Comparison of ENCODE assay signal across 8 cellular contexts in genomic region chr3:188389711-188390346, GRCh38.
A peak's percentile ranks its signal among the peaks of the same experiment; 100 is the strongest.
DNase-seq lines count a peak whose midpoint lies in the region; ATAC-seq and TF ChIP-seq lines count a peak whose summit lies in the region.

No MANE protein-coding gene starts in this region.

- H3K4me3 ChIP-seq in GM06990 (replicated peaks; ENCODE audit: low read depth, low read length) (no peak overlapping the region), Karpas-422 (ENCODE audit: low read length) (no peak overlapping the region), breast epithelium (no peak overlapping the region), uterus (no peak overlapping the region)

- H3K9ac ChIP-seq in Karpas-422 (ENCODE audit: low read length) = no peak overlapping the region

- no TSS peak for BruUV-seq in Calu3 (replicated peaks; lab: Mats Ljungman, UMichigan)

- H3K4me2 ChIP-seq in Karpas-422 (ENCODE audit: low read depth, low read length, poor library complexity, severe bottlenecking) = peak overlapping the region; percentile 3

- DNase-seq in GM06990 (ENCODE audit: extremely low read depth, insufficient read length) (peak; percentile 41), Karpas-422 (peak; percentile 64), breast epithelium (ENCODE audit: low spot score in 2 of 2) (peak in 1 of 2 donors; percentile 64), omental fat pad (ENCODE audit: low spot score) (no peak), uterus (no peak), Calu3 (no peak), NCI-H187 (lab: John Stamatoyannopoulos, UW) (no peak)

- H3K79me2 ChIP-seq in Karpas-422 (ENCODE audit: low read length) = no peaks in the 10 kb centered on the region

- no peaks in the 10 kb centered on the region for H3K27me3 Mint-ChIP-seq in Calu3 (ENCODE audit: unreplicated experiment)

- H3K27ac ChIP-seq in Karpas-422 (ENCODE audit: low read length) (no peak overlapping the region), breast epithelium (peak overlapping the region; percentile 80 to 85), uterus (peak overlapping the region in 1 of 2 donors; percentile 16)

- no peaks in the 10 kb centered on the region for H3K9me2 ChIP-seq in Karpas-422 (replicated peaks; ENCODE audit: insufficient read depth, low read length)

- H4K20me1 ChIP-seq in Karpas-422 (ENCODE audit: insufficient read depth, low read depth, low read length) = no peaks in the 10 kb centered on the region

- no peak overlapping the region for H2AFZ ChIP-seq in Karpas-422 (ENCODE audit: low read length)

- H3K4me1 ChIP-seq in Karpas-422 (ENCODE audit: low read length) (peaks cover 17% of the 10 kb centered on the region), breast epithelium (peaks cover 0 to 5% of the 10 kb centered on the region in 2 donors), uterus (peaks cover 0 to 4% of the 10 kb centered on the region in 2 donors)

- ATAC-seq in GM21529 (IDR thresholded peaks at IDR 0.05; ENCODE audit: unreplicated experiment) (peak; percentile 97), omental fat pad (ENCODE audit: low FRiP score) (peak; percentile 42)

- H3K9me3 ChIP-seq in Karpas-422 (ENCODE audit: low read length) (no peaks in the 10 kb centered on the region), breast epithelium (no peaks in the 10 kb centered on the region), uterus (no peaks in the 10 kb centered on the region)

- CTCF ChIA-PET in Calu3 (lab: Charles Lee) = no interaction called here

- no peak overlapping the region for H3K27ac Mint-ChIP-seq in Calu3 (ENCODE audit: unreplicated experiment)

- no peak for TF ChIP-seq CTCF in GM06990 (IDR thresholded peaks at IDR 0.05; ENCODE audit: insufficient read depth, low read length, poor library complexity, severe bottlenecking)
- TF ChIP-seq CTCF in breast epithelium (IDR thresholded peaks at IDR 0.05) = no peak
- no peak for TF ChIP-seq CTCF in omental fat pad (IDR thresholded peaks at IDR 0.05)
- no peak for TF ChIP-seq CTCF in uterus (IDR thresholded peaks at IDR 0.05)
- TF ChIP-seq CTCF in Calu3 (IDR thresholded peaks at IDR 0.05; ENCODE audit: unreplicated experiment) = no peak

- no peak for TF ChIP-seq POLR2A in breast epithelium (IDR thresholded peaks at IDR 0.05)
- no peak for TF ChIP-seq POLR2A in uterus (IDR thresholded peaks at IDR 0.05)

- no peaks in the 10 kb centered on the region for H3K36me3 Mint-ChIP-seq in Calu3 (ENCODE audit: insufficient read depth, unreplicated experiment)

- no peaks in the 10 kb centered on the region for H3K27me3 ChIP-seq in GM06990 (replicated peaks; ENCODE audit: control insufficient read depth, insufficient read depth, low read length)
- H3K27me3 ChIP-seq in Karpas-422 (ENCODE audit: low read length) = peaks cover 3% of the 10 kb centered on the region; the same call in 1 of the 2 replicates
- no peaks in the 10 kb centered on the region for H3K27me3 ChIP-seq in breast epithelium
- no peaks in the 10 kb centered on the region for H3K27me3 ChIP-seq in uterus

- intact Hi-C loops in breast epithelium (cut with DNase I; ENCODE audit: low total_unique reads) (no loop called here), uterus (cut with DNase I; ENCODE audit: low total_unique reads) (no loop called here), Calu3 (cut with micrococcal nuclease; ENCODE audit: unreplicated experiment) (no loop called here)

- peaks cover 25% of the 10 kb centered on the region for H3K4me1 Mint-ChIP-seq in Calu3 (ENCODE audit: low read depth, unreplicated experiment)

- no peaks in the 10 kb centered on the region for H3K36me3 ChIP-seq in GM06990 (ENCODE audit: control insufficient read depth, insufficient read depth, low read length)
- H3K36me3 ChIP-seq in Karpas-422 (ENCODE audit: insufficient read depth, low read length) = no peaks in the 10 kb centered on the region
- H3K36me3 ChIP-seq in breast epithelium = no peaks in the 10 kb centered on the region
- H3K36me3 ChIP-seq in uterus = no peaks in the 10 kb centered on the region

- no peaks in the 10 kb centered on the region for H3K9me3 Mint-ChIP-seq in Calu3 (ENCODE audit: low read depth, unreplicated experiment)

- H3K4me3 Mint-ChIP-seq in Calu3 (ENCODE audit: low read depth, unreplicated experiment) = no peak overlapping the region

Comparison
In these comparisons a context has a peak if more than half of its experiments do, and no peak if none do; other contexts are left out.
1. DNase-seq: peak in GM06990 (single experiment) and Karpas-422 (single experiment); none in omental fat pad (single experiment), uterus (0 of 2), Calu3 (single experiment) and NCI-H187 (0 of 2).